Comparison of ENCODE assay signal across 8 cellular contexts in the genomic region with DNA sequence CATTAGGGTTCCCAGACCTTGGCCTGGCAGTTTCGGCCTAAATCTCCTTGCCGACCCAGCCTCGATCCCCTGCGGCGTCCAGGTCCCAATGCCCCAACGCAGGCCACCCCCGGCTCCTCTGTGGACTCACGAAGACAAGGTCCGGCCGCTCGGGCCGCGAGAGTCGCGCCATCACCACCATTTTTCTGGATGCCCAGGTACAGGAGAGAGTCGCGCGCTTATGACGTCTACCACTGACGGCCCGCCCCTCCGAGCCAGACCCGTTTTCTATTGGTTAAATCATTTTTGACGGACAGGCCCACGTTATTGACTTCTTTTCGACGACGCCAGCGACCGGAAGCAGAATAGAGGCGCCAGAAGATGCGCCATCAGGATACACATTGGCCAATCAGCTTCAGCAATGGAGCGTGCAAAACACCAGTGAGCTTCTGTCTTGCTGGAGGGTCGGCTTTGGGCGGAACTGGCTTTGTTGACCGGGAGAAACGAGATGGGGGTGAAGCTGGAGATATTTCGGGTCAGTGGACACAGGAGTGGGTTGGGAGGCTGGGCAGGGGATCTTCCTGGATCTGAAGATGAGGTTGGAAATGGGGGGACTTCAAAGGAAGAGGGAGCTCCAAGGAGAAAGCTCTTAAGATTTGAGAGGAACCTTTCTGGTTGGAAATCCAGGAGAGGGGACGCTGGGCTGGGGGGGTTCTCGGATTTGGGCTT. TPM values are rescaled to one million over a fixed set of nuclear protein-coding genes. Genes with fewer than 3 reads are reported as not detected.
DNase-seq lines count a peak whose midpoint lies in the region; ATAC-seq and TF ChIP-seq lines count a peak whose summit lies in the region.

A gene with protein sequence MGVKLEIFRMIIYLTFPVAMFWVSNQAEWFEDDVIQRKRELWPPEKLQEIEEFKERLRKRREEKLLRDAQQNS (plus strand): TSS at position 447 of the 708 bp plus-strand sequence. CDS start 41 bp downstream, at position 488.
XAB2 (minus strand) TSS at position 199 of the 708 bp plus-strand sequence; CDS start at position 181, 18 bp downstream.

- H3K27me3 Mint-ChIP-seq in progenitor cell of endocrine pancreas: peaks cover 2% of the 10 kb centered on the region

- H3K4me3 ChIP-seq in left ventricle myocardium inferior: peak within 1 kb of the TSS; percentile 96

- in situ Hi-C loops in GM13977 (cut with MboI; ENCODE audit: low pct_unique_long_range_greater_than_20kb, low sequenced_read_pairs, unreplicated experiment): no loop called here

- H3K27ac Mint-ChIP-seq in progenitor cell of endocrine pancreas: peak within 1 kb of the TSS; percentile 99

- H3K9me3 ChIP-seq in left ventricle myocardium inferior (replicated peaks): no peaks in the 10 kb centered on the region

- H3K4me1 Mint-ChIP-seq in progenitor cell of endocrine pancreas (ENCODE audit: low read depth): peaks cover 26% of the 10 kb centered on the region

- intact Hi-C loops in left ventricle myocardium inferior (cut with micrococcal nuclease): no loop called here

- H3K36me3 Mint-ChIP-seq in progenitor cell of endocrine pancreas (ENCODE audit: insufficient read depth): peaks cover 7% of the 10 kb centered on the region

- H3K4me1 ChIP-seq in left ventricle myocardium inferior: peaks cover 39% of the 10 kb centered on the region

- H3K36me3 ChIP-seq in left ventricle myocardium inferior: peaks cover 40% of the 10 kb centered on the region

- no peaks in the 10 kb centered on the region for H3K9me3 Mint-ChIP-seq in progenitor cell of endocrine pancreas (ENCODE audit: low read depth)

- H3K4me3 Mint-ChIP-seq in progenitor cell of endocrine pancreas (ENCODE audit: low read depth): peak within 1 kb of the TSS; percentile 100

- H3K27ac ChIP-seq in angular gyrus (ENCODE audit: low read depth, low read length) (peak within 1 kb of the TSS; percentile 75), left ventricle myocardium inferior (replicated peaks) (peak within 1 kb of the TSS; percentile 84)

- peak; percentile 89 for ATAC-seq in HG02884 (IDR thresholded peaks at IDR 0.05; ENCODE audit: unreplicated experiment)

- DNase-seq in GM13977 (ENCODE audit: low spot score) (peak; percentile 100), NCI-H187 (lab: John Stamatoyannopoulos, UW) (peak; percentile 86 to 88), T-helper 2 cell (peak; percentile 79 to 99 (median 91)), left ventricle myocardium inferior (peak; percentile 95), progenitor cell of endocrine pancreas (ENCODE audit: low spot score, unreplicated experiment) (peak; percentile 88), ureter (ENCODE audit: low spot score) (peak; percentile 98)

- H3K27me3 ChIP-seq in left ventricle myocardium inferior (ENCODE audit: low read depth): no peaks in the 10 kb centered on the region

- no peak for TF ChIP-seq CTCF in GM13977 (IDR thresholded peaks at IDR 0.05; ENCODE audit: extremely low read depth, insufficient read depth, missing control alignments)
- TF ChIP-seq CTCF in left ventricle myocardium inferior (IDR thresholded peaks at IDR 0.05; ENCODE audit: borderline replicate concordance): no peak
- no peak for TF ChIP-seq CTCF in progenitor cell of endocrine pancreas (IDR thresholded peaks at IDR 0.05; ENCODE audit: unreplicated experiment)

RNA-seq across cellular contexts. Expression of the first gene that starts in this region (rescaled TPM):
- 197 TPM for total RNA-seq in left ventricle myocardium inferior
- total RNA-seq in progenitor cell of endocrine pancreas: 150 and 184 TPM in 2 replicates
- 66.7 TPM for total RNA-seq in ureter

RNA-seq across cellular contexts. Expression of gene XAB2, which starts in this region (rescaled TPM):
- total RNA-seq in left ventricle myocardium inferior (24.4 TPM), progenitor cell of endocrine pancreas (38.8 and 40.3 TPM in 2 replicates), ureter (39.0 TPM)

Comparison
In these comparisons a context has a peak if more than half of its experiments do, and no peak if none do; other contexts are left out.
1. Peak in every context shown above with its lines: DNase-seq, ATAC-seq, H3K4me3 ChIP-seq and H3K27ac ChIP-seq.